7 cellular contexts compared by ENCODE assay signal in genomic region chr11:61231585-61231984, GRCh38. TPM values are rescaled to one million over a fixed set of nuclear protein-coding genes. Genes with fewer than 3 reads are reported as not detected.
"Had no signal": no experiment of that assay in that cellular context is flagged by ENCODE, and none has a peak within 500 bp of the region (broad histone marks: within the 10 kb centered on the region; RNA-seq: fewer than 3 reads in every experiment).

No MANE protein-coding gene starts in this region.

RNA-seq across cellular contexts. Expression of gene PGA5, which starts 9.4 kb away (rescaled TPM):
- total RNA-seq: suprapubic skin, temporal lobe, thoracic aorta, upper lobe of right lung, ureter, uterus, vagina had no signal

RNA-seq across cellular contexts. Expression of gene PGA4, which starts 9.4 kb away (rescaled TPM):
- total RNA-seq: ureter had no signal

RNA-seq across cellular contexts. Expression of gene PGA3, which starts 28.3 kb away (rescaled TPM):
- total RNA-seq: upper lobe of right lung, ureter had no signal
